33 cellular contexts compared by ENCODE assay signal in the genomic region with DNA sequence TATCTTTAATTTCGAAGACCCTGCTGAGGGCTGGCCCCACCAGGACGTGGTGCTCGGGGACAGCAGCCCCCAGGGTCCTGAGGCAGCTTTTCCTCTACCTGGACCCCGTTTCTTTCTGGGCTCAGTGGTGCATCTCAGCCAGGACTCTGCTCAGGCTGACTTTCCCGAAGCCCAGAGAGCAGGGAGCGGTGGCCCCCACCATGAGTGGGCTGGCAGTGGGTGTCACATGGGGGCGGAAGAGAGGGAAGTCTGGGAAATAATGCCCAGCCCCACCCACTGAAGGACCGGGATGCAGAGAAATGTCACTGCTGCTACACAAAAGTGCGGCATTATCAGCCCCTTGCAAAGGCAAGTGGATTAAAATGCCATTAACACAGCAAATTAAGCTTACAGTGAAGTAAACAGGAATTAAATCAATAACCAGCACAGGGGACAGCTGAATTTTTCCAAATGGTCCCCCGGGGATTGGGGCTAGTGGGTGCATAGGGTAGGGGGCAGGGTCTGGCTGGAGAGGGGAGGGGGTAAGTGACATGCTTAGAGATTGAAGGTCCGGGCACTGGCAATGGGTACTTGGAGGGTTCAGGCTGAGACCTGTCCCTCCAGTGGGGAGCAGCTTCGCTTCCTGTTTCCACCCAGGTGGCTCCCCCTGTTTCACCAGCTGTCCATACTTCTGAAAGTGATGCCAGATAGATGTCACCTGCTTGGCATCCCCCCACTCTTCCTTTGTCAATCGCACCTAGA.
"Had no signal": no experiment of that assay in that cellular context is flagged by ENCODE, and none has a peak within 500 bp of the region (broad histone marks: within the 10 kb centered on the region; RNA-seq: fewer than 3 reads in every experiment).

No MANE protein-coding gene starts in this region.

- H3K27ac ChIP-seq: brain microvascular endothelial cell, SJCRH30, WERI-Rb-1 had no signal

- H3K9me3 ChIP-seq: SJCRH30 had no signal

- H3K36me3 ChIP-seq: brain microvascular endothelial cell, SJCRH30, WERI-Rb-1 had no signal

- H3K4me3 ChIP-seq: SJCRH30 had no signal

- H3K27me3 ChIP-seq: brain microvascular endothelial cell, SJCRH30 had no signal

- ATAC-seq: activated CD8-positive, alpha-beta memory T cell treated with anti-CD3 and anti-CD28 coated beads, Interleukin-2, amount 10 ng/mL, durations not matched to agents 7 days and 5 days; Panc1 had no signal

- DNase-seq: activated CD4-positive, alpha-beta memory T cell treated with anti-CD3 and anti-CD28 coated beads, Interleukin-2, amount 10 ng/mL, durations not matched to agents 7 days and 5 days; activated CD4-positive, alpha-beta T cell treated with anti-CD3 and anti-CD28 coated beads for 1 hour; activated CD4-positive, alpha-beta T cell treated with anti-CD3 and anti-CD28 coated beads for 48 hours; activated CD4-positive, CD25-positive, alpha-beta regulatory T cell; activated CD8-positive, alpha-beta memory T cell treated with anti-CD3 and anti-CD28 coated beads for 24 hours; activated CD8-positive, alpha-beta memory T cell treated with anti-CD3 and anti-CD28 coated beads, Interleukin-2, amount 10 ng/mL, durations not matched to agents 7 days and 5 days; activated CD8-positive, alpha-beta memory T cell treated with anti-CD3 and anti-CD28 coated beads, Interleukin-2, amount 50 U/mL, for 48 hours; activated effector memory CD4-positive, alpha-beta T cell treated with Interleukin-2 at 50 U/mL for 16 hours; activated naive CD4-positive, alpha-beta T cell; activated naive CD4-positive, alpha-beta T cell treated with anti-CD3 and anti-CD28 coated beads, Interleukin-2, amount 50 U/mL, for 16 hours; activated naive CD8-positive, alpha-beta T cell treated with anti-CD3 and anti-CD28 coated beads for 36 hours; activated T-cell treated with anti-CD3 and anti-CD28 coated beads, Interleukin-2, amount 50 U/mL, for 48 hours; amniotic stem cell; brain microvascular endothelial cell; central memory CD4-positive, alpha-beta T cell; NCI-H1092 treated with DMSO at 0.1 percent for 48 hours; NCI-H1417; NCI-H146; NCI-H187; NCI-H2029 treated with DMSO at 0.1 percent for 48 hours; NCI-H2107; NCI-H2171; NCI-H510A; NCI-H526; NCI-H748 treated with DMSO at 0.1 percent for 48 hours; SHP77; SJCRH30; SW 1271; T-helper 1 cell; T-helper 2 cell; T-helper 9 cell; WERI-Rb-1 had no signal

- H3K4me1 ChIP-seq: SJCRH30 had no signal
